Comparison of ENCODE assay signal across 18 cellular contexts in the genomic region with DNA sequence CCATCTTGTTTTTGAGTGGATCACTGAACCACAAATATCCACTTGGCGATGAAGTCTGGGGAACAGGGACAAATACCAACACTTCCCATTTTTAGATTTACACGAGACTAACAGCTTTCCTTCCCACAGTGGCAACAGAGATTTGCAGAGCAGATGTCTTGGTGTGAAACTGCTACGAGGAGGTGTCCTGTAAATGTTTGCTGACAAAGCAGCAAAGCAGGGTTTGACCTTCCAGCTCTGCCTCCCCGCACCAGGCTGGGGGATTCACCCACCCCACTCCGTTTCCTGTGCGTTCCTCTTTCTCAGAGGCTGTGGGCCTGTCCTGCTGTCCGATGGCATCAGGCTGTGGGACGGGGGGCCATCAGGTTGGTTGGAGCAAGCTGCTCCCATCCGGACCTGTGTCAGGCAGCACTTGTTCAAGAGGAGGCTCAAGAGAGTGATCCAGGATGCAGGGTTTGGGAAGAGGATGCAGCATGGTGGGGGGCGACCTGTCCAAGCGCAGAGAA. TPM values are rescaled to one million over a fixed set of nuclear protein-coding genes. Genes with fewer than 3 reads are reported as not detected.
DNase-seq lines count a peak whose midpoint lies in the region; ATAC-seq, FAIRE-seq and TF ChIP-seq lines count a peak whose summit lies in the region.
"Had no signal": no experiment of that assay in that cellular context is flagged by ENCODE, and none has a peak within 500 bp of the region (broad histone marks: within the 10 kb centered on the region; RNA-seq: fewer than 3 reads in every experiment).

No MANE protein-coding gene starts in this region.

- H3K27ac Mint-ChIP-seq in Calu3 (ENCODE audit: unreplicated experiment) = no peak overlapping the region
- H3K27ac Mint-ChIP-seq in osteocyte (ENCODE audit: unreplicated experiment) = no peak overlapping the region
- H3K27ac Mint-ChIP-seq: activated CD8-positive, alpha-beta memory T cell treated with anti-CD3 and anti-CD28 coated beads, Interleukin-2, amount 10 ng/mL, durations not matched to agents 7 days and 5 days; CD8-positive, alpha-beta T cell had no signal

- no peak for FAIRE-seq in endothelial cell of umbilical vein (lab: Jason Lieb, UNC)
- FAIRE-seq: G401.6, keratinocyte, RCC 7860 had no signal

- DNase-seq in Calu3 = no peak
- DNase-seq in endothelial cell of umbilical vein (ENCODE audit: low read depth, low spot score) = no peak
- DNase-seq in osteocyte (ENCODE audit: extremely low spot score, unreplicated experiment) = peak; percentile 64
- DNase-seq in NCI-H2081 (lab: John Stamatoyannopoulos, UW) = no peak
- DNase-seq in activated CD4-positive, alpha-beta T cell treated with anti-CD3 and anti-CD28 coated beads for 48 hours = no peak
- DNase-seq in NCI-H1694 treated with DMSO at 0.1 percent for 48 hours (lab: John Stamatoyannopoulos, UW) = no peak
- DNase-seq: activated CD8-positive, alpha-beta memory T cell treated with anti-CD3 and anti-CD28 coated beads, Interleukin-2, amount 10 ng/mL, durations not matched to agents 7 days and 5 days; activated naive CD4-positive, alpha-beta T cell; CD8-positive, alpha-beta T cell; foreskin melanocyte; NCI-H446 treated with DMSO at 0.1 percent for 48 hours; SW 1271 had no signal

- H4K20me1 ChIP-seq in KMS-11 (ENCODE audit: insufficient read depth) (no peaks in the 10 kb centered on the region), endothelial cell of umbilical vein (replicated peaks; ENCODE audit: control insufficient read depth, extremely low read depth, insufficient read depth, low read length) (no peaks in the 10 kb centered on the region)

- H3K9ac ChIP-seq in KMS-11 (peak overlapping the region; percentile 9; the same call in 1 of the 2 replicates), endothelial cell of umbilical vein (replicated peaks; ENCODE audit: extremely low read depth, insufficient read depth, low read length) (no peak overlapping the region)

- H3K9me3 ChIP-seq in endothelial cell of umbilical vein (replicated peaks; ENCODE audit: control insufficient read depth, insufficient read depth, low read length) = no peaks in the 10 kb centered on the region
- H3K9me3 ChIP-seq: upper lobe of right lung had no signal

- peak overlapping the region; percentile 50 for H3K27ac ChIP-seq in KMS-11
- no peak overlapping the region for H3K27ac ChIP-seq in endothelial cell of umbilical vein (ENCODE audit: insufficient read depth, low read depth, low read length)
- H3K27ac ChIP-seq: upper lobe of right lung had no signal

- H3K79me2 ChIP-seq in KMS-11 (ENCODE audit: insufficient read depth, low read depth) (no peaks in the 10 kb centered on the region), endothelial cell of umbilical vein (ENCODE audit: control insufficient read depth, insufficient read depth, low read length) (no peaks in the 10 kb centered on the region)

- peak overlapping the region; percentile 60 for H3K4me2 ChIP-seq in KMS-11
- no peak overlapping the region for H3K4me2 ChIP-seq in endothelial cell of umbilical vein (ENCODE audit: insufficient read depth, low read length)

- ATAC-seq in HG03521 (IDR thresholded peaks at IDR 0.05; ENCODE audit: unreplicated experiment) = no peak
- ATAC-seq: CD8-positive, alpha-beta T cell had no signal

- H3K4me3 ChIP-seq in KMS-11 (IDR thresholded peaks at IDR 0.05; ENCODE audit: insufficient read depth, low read depth, low read length) (no peak overlapping the region), endothelial cell of umbilical vein (replicated peaks in 1 of 3; ENCODE audit: insufficient read depth in 1 of 3, low read depth in 1 of 3, low read length in 3 of 3) (no peak overlapping the region)

- H3K9me3 Mint-ChIP-seq in Calu3 (ENCODE audit: low read depth, unreplicated experiment) (no peaks in the 10 kb centered on the region), osteocyte (ENCODE audit: unreplicated experiment) (no peaks in the 10 kb centered on the region)
- H3K9me3 Mint-ChIP-seq: CD8-positive, alpha-beta T cell had no signal

- CTCF ChIA-PET in Calu3 (lab: Charles Lee) = interaction anchor here (1.2 kb wide), 1 partner anchor 129 kb away, joined by 4 read pairs; no protein-coding TSS in a partner anchor
- CTCF ChIA-PET in endothelial cell of umbilical vein (lab: Charles Lee) = interaction anchor here (0.9 to 2.6 kb wide), 2 partner anchors 8 to 17 kb away, joined by 3 to 9 read pairs; no protein-coding TSS in a partner anchor

- peak overlapping the region; percentile 48 for H2AFZ ChIP-seq in KMS-11 (ENCODE audit: low read depth)
- peak overlapping the region; percentile 29 for H2AFZ ChIP-seq in endothelial cell of umbilical vein (ENCODE audit: low read depth, low read length)

- POLR2A ChIA-PET in endothelial cell of umbilical vein (lab: Charles Lee) = no interaction called here

- dilution Hi-C loops in endothelial cell of umbilical vein (cut with MboI; ENCODE audit: extremely low pct_ligation_motif_present, low sequenced_read_pairs) = no loop called here

- H3K27me3 ChIP-seq in KMS-11 (ENCODE audit: insufficient read depth, low read depth) (no peaks in the 10 kb centered on the region), endothelial cell of umbilical vein (ENCODE audit: control insufficient read depth in 2 of 2, insufficient read depth in 2 of 2, low read length in 2 of 2) (no peaks in the 10 kb centered on the region)
- H3K27me3 ChIP-seq: upper lobe of right lung had no signal

- H3K36me3 Mint-ChIP-seq in Calu3 (ENCODE audit: insufficient read depth, unreplicated experiment) = peaks cover 22% of the 10 kb centered on the region
- H3K36me3 Mint-ChIP-seq in osteocyte (ENCODE audit: unreplicated experiment) = peaks cover under 1% of the 10 kb centered on the region
- H3K36me3 Mint-ChIP-seq: CD8-positive, alpha-beta T cell had no signal

- TF ChIP-seq CTCF in Calu3 (IDR thresholded peaks at IDR 0.05; ENCODE audit: unreplicated experiment) (no peak), KMS-11 (conservative IDR thresholded peaks at IDR 0.05; ENCODE audit: low read depth, low read length) (no peak), endothelial cell of umbilical vein (IDR thresholded peaks at IDR 0.05; ENCODE audit: extremely low read depth in 1 of 2, insufficient read depth in 1 of 2, low read depth in 1 of 2, low read length in 2 of 2) (no peak), osteocyte (IDR thresholded peaks at IDR 0.05) (no peak)

- H3K36me3 ChIP-seq in KMS-11 (ENCODE audit: insufficient read depth) = no peaks in the 10 kb centered on the region
- no peaks in the 10 kb centered on the region for H3K36me3 ChIP-seq in endothelial cell of umbilical vein (ENCODE audit: control insufficient read depth in 2 of 2, extremely low read depth in 1 of 2, insufficient read depth in 2 of 2, low read length in 2 of 2)
- H3K36me3 ChIP-seq: upper lobe of right lung had no signal

- H3K4me3 Mint-ChIP-seq in Calu3 (ENCODE audit: low read depth, unreplicated experiment) (peak overlapping the region; percentile 95), osteocyte (ENCODE audit: unreplicated experiment) (no peak overlapping the region)
- H3K4me3 Mint-ChIP-seq: CD8-positive, alpha-beta T cell had no signal

- intact Hi-C loops in Calu3 (cut with micrococcal nuclease; ENCODE audit: unreplicated experiment) = no loop called here
- intact Hi-C loops in endothelial cell of umbilical vein (cut with micrococcal nuclease) = no loop called here

- TF ChIP-seq POLR2A in endothelial cell of umbilical vein (IDR thresholded peaks at IDR 0.05; ENCODE audit: low read depth, low read length) = no peak

- peaks cover 35% of the 10 kb centered on the region for H3K4me1 ChIP-seq in KMS-11 (ENCODE audit: low read depth, poor library complexity, severe bottlenecking)
- no peaks in the 10 kb centered on the region for H3K4me1 ChIP-seq in endothelial cell of umbilical vein (ENCODE audit: control insufficient read depth, extremely low read depth, insufficient read depth, low read length)
- H3K4me1 ChIP-seq: upper lobe of right lung had no signal

- no TSS peak for BruUV-seq in Calu3 (replicated peaks; lab: Mats Ljungman, UMichigan)
- no TSS peak for BruUV-seq in endothelial cell of umbilical vein (replicated peaks; lab: Mats Ljungman, UMichigan)

- no peaks in the 10 kb centered on the region for H3K9me1 ChIP-seq in endothelial cell of umbilical vein (replicated peaks; ENCODE audit: control insufficient read depth, extremely low read depth, insufficient read depth, low read length)

- H3K27me3 Mint-ChIP-seq in Calu3 (ENCODE audit: unreplicated experiment) (no peaks in the 10 kb centered on the region), osteocyte (ENCODE audit: unreplicated experiment) (peaks cover 14% of the 10 kb centered on the region)
- H3K27me3 Mint-ChIP-seq: activated CD8-positive, alpha-beta memory T cell treated with anti-CD3 and anti-CD28 coated beads, Interleukin-2, amount 10 ng/mL, durations not matched to agents 7 days and 5 days had no signal

- peaks cover 26% of the 10 kb centered on the region for H3K4me1 Mint-ChIP-seq in Calu3 (ENCODE audit: low read depth, unreplicated experiment)
- H3K4me1 Mint-ChIP-seq in osteocyte (ENCODE audit: unreplicated experiment) = peaks cover 3% of the 10 kb centered on the region
- H3K4me1 Mint-ChIP-seq: activated CD8-positive, alpha-beta memory T cell treated with anti-CD3 and anti-CD28 coated beads, Interleukin-2, amount 10 ng/mL, durations not matched to agents 7 days and 5 days had no signal

RNA-seq across cellular contexts. Expression of a gene that starts 0.7 kb away (rescaled TPM):
- total RNA-seq in Calu3 (2022) (61.8 and 68.3 TPM in 2 replicates), endothelial cell of umbilical vein (407 and 416 TPM in 2 replicates), osteocyte (53.8 and 67.8 TPM in 2 replicates)
- 356 and 385 TPM in 2 replicates for polyA plus RNA-seq in endothelial cell of umbilical vein
- 317 and 396 TPM in 2 replicates for polyA plus RNA-seq in endothelial cell of umbilical vein (2011; cell fraction: cytosol; rRNA removed)
- polyA plus RNA-seq in endothelial cell of umbilical vein (2011; cell fraction: nucleus; rRNA removed) = 509 and 635 TPM in 2 replicates
- polyA plus RNA-seq in endothelial cell of umbilical vein (2012) = 125 and 130 TPM in 2 replicates
- polyA minus RNA-seq in endothelial cell of umbilical vein = 566 and 594 TPM in 2 replicates
- 16.0 TPM for polyA minus RNA-seq in endothelial cell of umbilical vein (2011; cell fraction: cytosol; rRNA and poly(A)+ RNA removed)
- 401 and 590 TPM in 2 replicates for polyA minus RNA-seq in endothelial cell of umbilical vein (2011; cell fraction: nucleus; rRNA and poly(A)+ RNA removed)

RNA-seq across cellular contexts. Expression of a gene that starts 52.3 kb away (rescaled TPM):
- total RNA-seq in Calu3 (2022) (0.33 and 0.51 TPM in 2 replicates), endothelial cell of umbilical vein (0.66 and 0.88 TPM in 2 replicates), osteocyte (0.43 and 0.55 TPM in 2 replicates)
- polyA plus RNA-seq in endothelial cell of umbilical vein = 0.08 and 0.25 TPM in 2 replicates
- 0.34 and 0.35 TPM in 2 replicates for polyA plus RNA-seq in endothelial cell of umbilical vein (2011; cell fraction: cytosol; rRNA removed)
- polyA plus RNA-seq in endothelial cell of umbilical vein (2011; cell fraction: nucleus; rRNA removed) = 0.98 and 1.1 TPM in 2 replicates
- polyA plus RNA-seq in endothelial cell of umbilical vein (2012) = 0.28 and 0.57 TPM in 2 replicates
- polyA minus RNA-seq in endothelial cell of umbilical vein = 0.85 and 1.9 TPM in 2 replicates
- polyA minus RNA-seq in endothelial cell of umbilical vein (2011; cell fraction: cytosol; rRNA and poly(A)+ RNA removed) = not detected
- polyA minus RNA-seq in endothelial cell of umbilical vein (2011; cell fraction: nucleus; rRNA and poly(A)+ RNA removed) = 1.0 and 1.7 TPM in 2 replicates
- total RNA-seq: upper lobe of right lung had no signal

RNA-seq across cellular contexts. Expression of a gene that starts 52.4 kb away (rescaled TPM):
- 37.7 and 41.0 TPM in 2 replicates for total RNA-seq in Calu3 (2022)
- 53.8 and 54.3 TPM in 2 replicates for total RNA-seq in endothelial cell of umbilical vein
- polyA plus RNA-seq in endothelial cell of umbilical vein = 61.5 and 68.6 TPM in 2 replicates
- polyA plus RNA-seq in endothelial cell of umbilical vein (2011; cell fraction: cytosol; rRNA removed) = 55.8 and 60.0 TPM in 2 replicates
- polyA plus RNA-seq in endothelial cell of umbilical vein (2011; cell fraction: nucleus; rRNA removed) = 43.1 and 68.8 TPM in 2 replicates
- polyA plus RNA-seq in endothelial cell of umbilical vein (2012) = 62.2 and 78.6 TPM in 2 replicates
- polyA minus RNA-seq in endothelial cell of umbilical vein = 42.8 and 53.7 TPM in 2 replicates
- polyA minus RNA-seq in endothelial cell of umbilical vein (2011; cell fraction: cytosol; rRNA and poly(A)+ RNA removed) = 46.3 TPM
- polyA minus RNA-seq in endothelial cell of umbilical vein (2011; cell fraction: nucleus; rRNA and poly(A)+ RNA removed) = 14.6 and 18.9 TPM in 2 replicates
- total RNA-seq in osteocyte = 32.0 and 35.5 TPM in 2 replicates
